In the genomic region with DNA sequence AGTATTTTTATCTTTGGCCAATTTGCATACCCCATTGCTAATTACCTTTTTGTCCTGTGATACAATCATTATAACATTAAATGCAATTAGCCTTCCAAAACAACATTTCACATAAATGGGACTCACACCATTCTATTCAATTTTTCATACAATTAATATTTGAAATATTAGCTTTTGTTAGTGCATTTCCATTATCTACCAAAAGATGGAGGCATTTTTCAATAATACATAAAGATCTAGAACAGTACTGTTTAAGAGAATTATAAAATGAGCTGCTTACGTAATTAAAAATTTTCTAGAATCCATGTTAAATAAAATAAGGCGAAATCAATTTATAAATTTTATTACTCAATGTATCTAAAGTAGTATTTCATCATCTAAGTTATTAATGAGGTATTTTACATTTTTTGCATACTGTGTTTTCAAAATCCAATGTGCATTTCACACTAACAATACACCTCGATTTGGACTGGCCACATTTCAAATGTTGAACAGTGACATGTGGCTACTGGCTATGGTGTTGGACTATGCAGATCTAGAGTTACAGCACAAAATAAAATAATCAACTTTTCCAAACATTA, we compare ENCODE assay signal across 11 cellular contexts.
DNase-seq lines count a peak whose midpoint lies in the region; TF ChIP-seq lines count a peak whose summit lies in the region.
"Had no signal": no experiment of that assay in that cellular context is flagged by ENCODE, and none has a peak within 500 bp of the region (broad histone marks: within the 10 kb centered on the region; RNA-seq: fewer than 3 reads in every experiment).

No MANE protein-coding gene starts in this region.

- no peak for TF ChIP-seq EP300 in Ishikawa (IDR thresholded peaks at IDR 0.05; ENCODE audit: borderline replicate concordance)

- H3K27me3 ChIP-seq in brain microvascular endothelial cell (replicated peaks), result no peaks in the 10 kb centered on the region

- no peak overlapping the region for H3K4me3 ChIP-seq in brain microvascular endothelial cell (ENCODE audit: low read depth, low read length)

- no peak overlapping the region for H3K27ac ChIP-seq in brain microvascular endothelial cell

- TF ChIP-seq CTCF in brain microvascular endothelial cell (IDR thresholded peaks at IDR 0.05; ENCODE audit: low read depth, low read length, missing control alignments), result peak; percentile 31

- DNase-seq in AML-193 (lab: John Stamatoyannopoulos, UW) (peak; percentile 14 to 35), brain microvascular endothelial cell (no peak), medulla oblongata (ENCODE audit: extremely low spot score) (peak; percentile 15), iPS-NIHi7 (ENCODE audit: extremely low spot score) (no peak), ecto neural progenitor cell (ENCODE audit: low spot score) (no peak), NCI-H345 treated with DMSO at 0.1 percent for 48 hours (lab: John Stamatoyannopoulos, UW; ENCODE audit: unreplicated experiment) (no peak)
- no peak for DNase-seq in activated CD4-positive, alpha-beta T cell treated with anti-CD3 and anti-CD28 coated beads, Interleukin-2, amount 50 U/mL, for 4 hours
- DNase-seq: activated B cell treated with CpG ODN at 0.5 μM for 24 hours, NCI-H1436, nephron progenitor cell had no signal

- H3K36me3 ChIP-seq in brain microvascular endothelial cell (replicated peaks), result no peaks in the 10 kb centered on the region

- peak; percentile 42 for TF ChIP-seq RAD21 in Ishikawa (IDR thresholded peaks at IDR 0.05; ENCODE audit: low read depth)

- in situ Hi-C loops in brain microvascular endothelial cell (cut with HindIII; ENCODE audit: low pct_ligation_motif_present, low sequenced_read_pairs), result no loop called here

TF ChIP-seq in Ishikawa, 13 proteins besides CTCF, POLR2A, EP300 and RAD21:
- TF ChIP-seq, protein P1, sequence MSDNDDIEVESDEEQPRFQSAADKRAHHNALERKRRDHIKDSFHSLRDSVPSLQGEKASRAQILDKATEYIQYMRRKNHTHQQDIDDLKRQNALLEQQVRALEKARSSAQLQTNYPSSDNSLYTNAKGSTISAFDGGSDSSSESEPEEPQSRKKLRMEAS (IDR thresholded peaks at IDR 0.05), result no peak
- TF ChIP-seq, protein P2, sequence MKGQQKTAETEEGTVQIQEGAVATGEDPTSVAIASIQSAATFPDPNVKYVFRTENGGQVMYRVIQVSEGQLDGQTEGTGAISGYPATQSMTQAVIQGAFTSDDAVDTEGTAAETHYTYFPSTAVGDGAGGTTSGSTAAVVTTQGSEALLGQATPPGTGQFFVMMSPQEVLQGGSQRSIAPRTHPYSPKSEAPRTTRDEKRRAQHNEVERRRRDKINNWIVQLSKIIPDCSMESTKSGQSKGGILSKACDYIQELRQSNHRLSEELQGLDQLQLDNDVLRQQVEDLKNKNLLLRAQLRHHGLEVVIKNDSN (IDR thresholded peaks at IDR 0.05), result no peak
- TF ChIP-seq TEAD4 (IDR thresholded peaks at IDR 0.05) (no peak), YY1 (IDR thresholded peaks at IDR 0.05; ENCODE audit: low read depth) (no peak)
- TF ChIP-seq, protein P3, sequence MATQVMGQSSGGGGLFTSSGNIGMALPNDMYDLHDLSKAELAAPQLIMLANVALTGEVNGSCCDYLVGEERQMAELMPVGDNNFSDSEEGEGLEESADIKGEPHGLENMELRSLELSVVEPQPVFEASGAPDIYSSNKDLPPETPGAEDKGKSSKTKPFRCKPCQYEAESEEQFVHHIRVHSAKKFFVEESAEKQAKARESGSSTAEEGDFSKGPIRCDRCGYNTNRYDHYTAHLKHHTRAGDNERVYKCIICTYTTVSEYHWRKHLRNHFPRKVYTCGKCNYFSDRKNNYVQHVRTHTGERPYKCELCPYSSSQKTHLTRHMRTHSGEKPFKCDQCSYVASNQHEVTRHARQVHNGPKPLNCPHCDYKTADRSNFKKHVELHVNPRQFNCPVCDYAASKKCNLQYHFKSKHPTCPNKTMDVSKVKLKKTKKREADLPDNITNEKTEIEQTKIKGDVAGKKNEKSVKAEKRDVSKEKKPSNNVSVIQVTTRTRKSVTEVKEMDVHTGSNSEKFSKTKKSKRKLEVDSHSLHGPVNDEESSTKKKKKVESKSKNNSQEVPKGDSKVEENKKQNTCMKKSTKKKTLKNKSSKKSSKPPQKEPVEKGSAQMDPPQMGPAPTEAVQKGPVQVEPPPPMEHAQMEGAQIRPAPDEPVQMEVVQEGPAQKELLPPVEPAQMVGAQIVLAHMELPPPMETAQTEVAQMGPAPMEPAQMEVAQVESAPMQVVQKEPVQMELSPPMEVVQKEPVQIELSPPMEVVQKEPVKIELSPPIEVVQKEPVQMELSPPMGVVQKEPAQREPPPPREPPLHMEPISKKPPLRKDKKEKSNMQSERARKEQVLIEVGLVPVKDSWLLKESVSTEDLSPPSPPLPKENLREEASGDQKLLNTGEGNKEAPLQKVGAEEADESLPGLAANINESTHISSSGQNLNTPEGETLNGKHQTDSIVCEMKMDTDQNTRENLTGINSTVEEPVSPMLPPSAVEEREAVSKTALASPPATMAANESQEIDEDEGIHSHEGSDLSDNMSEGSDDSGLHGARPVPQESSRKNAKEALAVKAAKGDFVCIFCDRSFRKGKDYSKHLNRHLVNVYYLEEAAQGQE (IDR thresholded peaks at IDR 0.05; ENCODE audit: low read depth), result no peak

Comparison
In these comparisons a context has a peak if more than half of its experiments do, and no peak if none do; other contexts are left out.
1. DNase-seq: peak in AML-193 (2 of 2) and medulla oblongata (single experiment); none in brain microvascular endothelial cell (single experiment), activated CD4-positive, alpha-beta T cell treated with anti-CD3 and anti-CD28 coated beads, Interleukin-2, amount 50 U/mL, for 4 hours (0 of 2), iPS-NIHi7 (single experiment), ecto neural progenitor cell (single experiment) and NCI-H345 treated with DMSO at 0.1 percent for 48 hours (single experiment).